26 cellular contexts compared by ENCODE assay signal in the genomic region with DNA sequence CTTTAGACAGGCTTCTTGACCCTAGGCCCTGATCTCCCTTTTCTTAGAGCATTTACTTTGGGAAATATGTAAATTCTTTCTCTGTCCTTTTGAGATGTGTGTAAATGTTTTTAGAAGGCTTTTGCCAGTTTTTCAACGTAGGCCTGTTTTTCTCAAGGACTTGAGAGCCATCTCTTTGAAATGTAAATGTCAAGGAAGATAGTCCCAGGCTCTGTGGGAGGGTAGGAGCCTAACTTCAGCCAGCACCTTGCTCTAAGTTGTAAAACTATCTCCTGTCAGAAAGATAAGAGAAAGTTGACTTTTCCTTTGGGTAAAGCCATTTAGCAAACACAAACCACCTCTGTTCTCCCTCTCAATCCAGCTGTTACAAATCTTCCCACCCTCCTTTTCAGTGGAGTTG.
"Had no signal": no experiment of that assay in that cellular context is flagged by ENCODE, and none has a peak within 500 bp of the region (broad histone marks: within the 10 kb centered on the region; RNA-seq: fewer than 3 reads in every experiment).

No MANE protein-coding gene starts in this region.

- H3K4me3 ChIP-seq: dorsolateral prefrontal cortex, esophagus muscularis mucosa, heart right ventricle, left lung, ovary, psoas muscle, skin epidermis, spleen, suprapubic skin, transverse colon, upper lobe of right lung, uterus had no signal

- H3K9me3 ChIP-seq: esophagus muscularis mucosa, ovary, psoas muscle, suprapubic skin, transverse colon, upper lobe of right lung, uterus had no signal

- H3K27ac ChIP-seq: dorsolateral prefrontal cortex, esophagus muscularis mucosa, foreskin keratinocyte, heart right ventricle, left lung, ovary, psoas muscle, skin epidermis, spleen, suprapubic skin, transverse colon, upper lobe of right lung, uterus had no signal

- DNase-seq: dorsolateral prefrontal cortex; effector CD8-positive, alpha-beta T cell; foreskin keratinocyte; glutamatergic neuron; heart right ventricle; hypothalamus; left cardiac atrium; left lung; mesenchymal stem cell; naive thymus-derived CD8-positive, alpha-beta T cell; nephron progenitor cell; occipital lobe; ovary; posterior cingulate gyrus; psoas muscle; right cardiac atrium; spleen; stimulated activated CD4-positive, alpha-beta T cell treated with anti-CD3 and anti-CD28 coated beads, Interleukin-2, amount 100 ng/mL, for 48 hours; stimulated activated naive CD4-positive, alpha-beta T cell; stimulated activated naive CD8-positive, alpha-beta T cell treated with anti-CD3 and anti-CD28 coated beads, Interleukin-15, amount 100 ng/mL, for 72 hours; transverse colon; upper lobe of right lung; uterus had no signal

- H3K27me3 Mint-ChIP-seq: stimulated activated naive CD8-positive, alpha-beta T cell treated with anti-CD3 and anti-CD28 coated beads, Interleukin-15, amount 100 ng/mL, for 72 hours had no signal

- H3K4me1 ChIP-seq: foreskin keratinocyte, heart right ventricle, left lung, psoas muscle, spleen, suprapubic skin, transverse colon, upper lobe of right lung, uterus had no signal

- H3K9me3 Mint-ChIP-seq: stimulated activated naive CD8-positive, alpha-beta T cell treated with anti-CD3 and anti-CD28 coated beads, Interleukin-15, amount 100 ng/mL, for 72 hours had no signal

- ATAC-seq: foreskin keratinocyte; heart right ventricle; left cardiac atrium; left lung; naive thymus-derived CD8-positive, alpha-beta T cell; psoas muscle; right cardiac atrium; stimulated activated naive CD8-positive, alpha-beta T cell treated with anti-CD3 and anti-CD28 coated beads, Interleukin-15, amount 100 ng/mL, for 72 hours; upper lobe of right lung had no signal

- H3K27me3 ChIP-seq: esophagus muscularis mucosa, foreskin keratinocyte, left lung, ovary, spleen, suprapubic skin, transverse colon, upper lobe of right lung, uterus had no signal

- H3K36me3 Mint-ChIP-seq: naive thymus-derived CD8-positive, alpha-beta T cell had no signal

- H3K4me3 Mint-ChIP-seq: naive thymus-derived CD8-positive, alpha-beta T cell; nephron progenitor cell; stimulated activated naive CD8-positive, alpha-beta T cell treated with anti-CD3 and anti-CD28 coated beads, Interleukin-15, amount 100 ng/mL, for 72 hours had no signal

- H3K36me3 ChIP-seq: esophagus muscularis mucosa, heart right ventricle, left lung, ovary, spleen, suprapubic skin, transverse colon, upper lobe of right lung, uterus had no signal

- H3K27ac Mint-ChIP-seq: naive thymus-derived CD8-positive, alpha-beta T cell; nephron progenitor cell; stimulated activated naive CD8-positive, alpha-beta T cell treated with anti-CD3 and anti-CD28 coated beads, Interleukin-15, amount 100 ng/mL, for 72 hours had no signal

- H3K4me1 Mint-ChIP-seq: naive thymus-derived CD8-positive, alpha-beta T cell; stimulated activated naive CD8-positive, alpha-beta T cell treated with anti-CD3 and anti-CD28 coated beads, Interleukin-15, amount 100 ng/mL, for 72 hours had no signal
